In the genomic region with DNA sequence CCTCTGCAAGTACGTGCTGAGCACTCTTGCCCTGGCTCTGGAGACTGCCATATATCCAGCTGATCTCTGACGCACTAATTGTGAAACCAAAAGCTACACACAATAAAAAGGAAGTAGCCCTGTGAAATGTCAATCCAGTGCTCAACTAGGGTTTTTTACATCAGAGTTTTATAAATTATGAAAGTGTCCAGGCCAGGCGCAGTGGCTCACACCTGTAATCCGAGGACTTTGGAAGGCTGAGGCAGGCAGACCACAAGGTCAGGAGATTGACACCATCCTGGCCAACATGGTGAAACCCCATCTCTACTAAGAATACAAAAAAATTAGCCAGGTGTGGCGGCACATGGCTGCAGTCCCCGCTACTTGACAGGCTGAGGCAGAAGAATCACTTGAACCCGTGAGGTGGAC, we compare ENCODE assay signal across 8 cellular contexts. TPM values are rescaled to one million over a fixed set of nuclear protein-coding genes. Genes with fewer than 3 reads are reported as not detected.
DNase-seq lines count a peak whose midpoint lies in the region; ATAC-seq and FAIRE-seq lines count a peak whose summit lies in the region.

No MANE protein-coding gene starts in this region.

- ATAC-seq in GM18861 (IDR thresholded peaks at IDR 0.05; ENCODE audit: unreplicated experiment) (peak; percentile 97), HG02623 (IDR thresholded peaks at IDR 0.05; ENCODE audit: unreplicated experiment) (peak; percentile 96)

- peak; percentile 91 for DNase-seq in NOMO-1 treated with DMSO at 0.1 percent for 48 hours (lab: John Stamatoyannopoulos, UW; ENCODE audit: unreplicated experiment)
- peak; percentile 22 for DNase-seq in mucosa of gallbladder (ENCODE audit: low spot score)
- no peak for DNase-seq in mesenteric fat pad (ENCODE audit: low spot score)
- no peak for DNase-seq in DMS153 (lab: John Stamatoyannopoulos, UW)
- no peak for DNase-seq in NCI-H345 (lab: John Stamatoyannopoulos, UW)
- DNase-seq in urothelium cell line (ENCODE audit: low spot score): no peak

- no peak for FAIRE-seq in urothelium cell line (lab: Jason Lieb, UNC)

RNA-seq across cellular contexts. Expression of a gene that starts 24.5 kb away (rescaled TPM):
- 36.1 TPM for total RNA-seq in mucosa of gallbladder
- total RNA-seq in mesenteric fat pad: 14.4 TPM

RNA-seq across cellular contexts. Expression of a gene that starts 25.1 kb away (rescaled TPM):
- total RNA-seq in mucosa of gallbladder (11.5 TPM), mesenteric fat pad (2.8 TPM)

Comparison
In these comparisons a context has a peak if more than half of its experiments do, and no peak if none do; other contexts are left out.
1. DNase-seq: peak in NOMO-1 treated with DMSO at 0.1 percent for 48 hours (single experiment) and mucosa of gallbladder (single experiment); none in mesenteric fat pad (single experiment), DMS153 (single experiment), NCI-H345 (single experiment) and urothelium cell line (single experiment).